15 cellular contexts compared by ENCODE assay signal in genomic region chr6:15375638-15376290, GRCh38.
DNase-seq lines count a peak whose midpoint lies in the region; ATAC-seq and TF ChIP-seq lines count a peak whose summit lies in the region.
"Had no signal": no experiment of that assay in that cellular context is flagged by ENCODE, and none has a peak within 500 bp of the region (broad histone marks: within the 10 kb centered on the region; RNA-seq: fewer than 3 reads in every experiment).

No MANE protein-coding gene starts in this region.

- peak overlapping the region; percentile 20 for H3K27ac Mint-ChIP-seq in stimulated activated naive CD8-positive, alpha-beta T cell treated with anti-CD3 and anti-CD28 coated beads, Interleukin-15, Interleukin-2, amounts not matched to agents 100 ng/mL and 50 ng/mL, for 24 hours

- no peaks in the 10 kb centered on the region for H3K9me3 ChIP-seq in right lobe of liver
- H3K9me3 ChIP-seq: SJSA1 had no signal

- H3K27ac ChIP-seq in right lobe of liver: no peak overlapping the region
- H3K27ac ChIP-seq: BLaER1 treated with 17β-estradiol and CSF1 and Interleukin-3, amounts not matched to agents 10 nM and 100 nM; PC-9; SJSA1 had no signal

- H3K9me3 Mint-ChIP-seq in stimulated activated naive CD8-positive, alpha-beta T cell treated with anti-CD3 and anti-CD28 coated beads, Interleukin-15, Interleukin-2, amounts not matched to agents 100 ng/mL and 50 ng/mL, for 24 hours: peaks cover 4% of the 10 kb centered on the region

- no peaks in the 10 kb centered on the region for H3K27me3 Mint-ChIP-seq in stimulated activated naive CD8-positive, alpha-beta T cell treated with anti-CD3 and anti-CD28 coated beads, Interleukin-15, Interleukin-2, amounts not matched to agents 100 ng/mL and 50 ng/mL, for 24 hours

- no peak for TF ChIP-seq POLR2A in right lobe of liver (IDR thresholded peaks at IDR 0.05)

- no peak overlapping the region for H3K4me3 ChIP-seq in right lobe of liver
- H3K4me3 ChIP-seq: BLaER1 treated with 17β-estradiol and CSF1 and Interleukin-3, amounts not matched to agents 10 nM and 100 nM; PC-9; SJSA1 had no signal

- no peak for ATAC-seq in stimulated activated naive CD8-positive, alpha-beta T cell treated with anti-CD3 and anti-CD28 coated beads, Interleukin-15, Interleukin-2, amounts not matched to agents 100 U/mL and 50 U/mL, for 24 hours
- ATAC-seq in right lobe of liver (peak; percentile 71 to 90 (median 86)), HG03135 (IDR thresholded peaks at IDR 0.05; ENCODE audit: unreplicated experiment) (no peak), HG02642 (IDR thresholded peaks at IDR 0.05; ENCODE audit: poor library complexity, unreplicated experiment) (no peak), HG03039 (IDR thresholded peaks at IDR 0.05; ENCODE audit: unreplicated experiment) (no peak)

- no peak overlapping the region for H3K4me3 Mint-ChIP-seq in stimulated activated naive CD8-positive, alpha-beta T cell treated with anti-CD3 and anti-CD28 coated beads, Interleukin-15, Interleukin-2, amounts not matched to agents 100 ng/mL and 50 ng/mL, for 24 hours

- no peak for TF ChIP-seq CTCF in right lobe of liver (IDR thresholded peaks at IDR 0.05)

- peaks cover 0 to 14% (median 0%) of the 10 kb centered on the region in 4 donors for H3K4me1 ChIP-seq in right lobe of liver

- H3K27me3 ChIP-seq in right lobe of liver: no peaks in the 10 kb centered on the region
- H3K27me3 ChIP-seq: BLaER1 treated with 17β-estradiol and CSF1 and Interleukin-3, amounts not matched to agents 10 nM and 100 nM; SJSA1 had no signal

- peaks cover 56% of the 10 kb centered on the region for H3K4me1 Mint-ChIP-seq in stimulated activated naive CD8-positive, alpha-beta T cell treated with anti-CD3 and anti-CD28 coated beads, Interleukin-15, Interleukin-2, amounts not matched to agents 100 ng/mL and 50 ng/mL, for 24 hours (ENCODE audit: low read depth)

- DNase-seq in stimulated activated naive CD8-positive, alpha-beta T cell treated with anti-CD3 and anti-CD28 coated beads, Interleukin-15, Interleukin-2, amounts not matched to agents 100 U/mL and 50 U/mL, for 24 hours: no peak
- DNase-seq in astrocyte of the hippocampus (ENCODE audit: low read depth, low spot score): peak; percentile 22
- no peak for DNase-seq in right lobe of liver
- DNase-seq in NCI-H128 (lab: John Stamatoyannopoulos, UW; ENCODE audit: unreplicated experiment): no peak
- DNase-seq: KG1, NCI-H146, NCI-H510A treated with DMSO at 0.1 percent for 48 hours, NCI-H82, PC-9 had no signal

- H3K36me3 ChIP-seq in right lobe of liver: no peaks in the 10 kb centered on the region

- WGBS in right lobe of liver (ENCODE audit: insufficient coverage, low coverage, low lambda C conversion rate, missing lambda C conversion rate): 71% methylated on average over 4 of the region's 4 CpGs

- intact Hi-C loops in right lobe of liver (cut with DNase I): no loop called here

- H3K36me3 Mint-ChIP-seq in stimulated activated naive CD8-positive, alpha-beta T cell treated with anti-CD3 and anti-CD28 coated beads, Interleukin-15, Interleukin-2, amounts not matched to agents 100 ng/mL and 50 ng/mL, for 24 hours (ENCODE audit: low read depth): peaks cover 37% of the 10 kb centered on the region

Comparison
In these comparisons a context has a peak if more than half of its experiments do, and no peak if none do; other contexts are left out.
1. ATAC-seq: peak in right lobe of liver (4 of 4); none in stimulated activated naive CD8-positive, alpha-beta T cell treated with anti-CD3 and anti-CD28 coated beads, Interleukin-15, Interleukin-2, amounts not matched to agents 100 U/mL and 50 U/mL, for 24 hours (single experiment), HG03135 (single experiment), HG02642 (single experiment) and HG03039 (single experiment).